Comparison of ENCODE assay signal across 15 cellular contexts in the genomic region with DNA sequence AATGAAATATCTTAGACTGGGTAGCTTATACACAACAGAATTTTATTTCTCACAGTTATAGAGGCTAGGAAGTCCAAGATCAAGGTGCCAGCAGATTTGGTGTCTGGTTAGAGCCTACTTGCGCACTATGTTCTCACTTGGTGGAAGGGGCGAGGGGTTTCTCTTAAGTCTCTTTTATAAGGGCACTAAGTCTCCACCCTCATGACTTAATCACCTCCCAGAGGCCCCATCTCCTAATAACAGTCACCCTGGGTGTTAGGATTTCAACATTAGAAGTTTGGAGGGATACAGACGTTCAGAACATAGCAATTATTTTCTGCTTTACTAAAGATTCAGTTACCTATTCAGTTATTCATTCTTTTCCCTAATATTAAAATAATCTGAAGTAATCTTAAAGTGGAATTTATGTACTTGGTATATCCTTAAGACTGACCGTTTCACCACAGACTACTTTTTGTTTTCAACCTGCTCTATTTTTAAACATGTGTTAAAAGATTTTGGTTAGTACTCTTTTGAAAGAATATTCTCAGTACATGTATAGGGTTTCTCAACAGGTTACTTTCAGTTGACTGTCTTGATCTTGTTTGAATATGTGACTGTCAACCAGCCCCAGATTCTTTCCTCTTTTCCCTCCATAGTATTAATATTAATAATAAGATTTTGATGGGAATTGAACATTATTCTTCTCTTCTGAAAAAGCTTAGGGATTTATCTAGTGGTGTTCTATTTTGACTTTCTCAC.
DNase-seq lines count a peak whose midpoint lies in the region; ATAC-seq, FAIRE-seq and TF ChIP-seq lines count a peak whose summit lies in the region.
"Had no signal": no experiment of that assay in that cellular context is flagged by ENCODE, and none has a peak within 500 bp of the region (broad histone marks: within the 10 kb centered on the region; RNA-seq: fewer than 3 reads in every experiment).

No MANE protein-coding gene starts in this region.

- H3K4me3 Mint-ChIP-seq in activated CD4-positive, alpha-beta memory T cell treated with anti-CD3 and anti-CD28 coated beads for 36 hours: no peak overlapping the region
- H3K4me3 Mint-ChIP-seq: stimulated activated naive CD8-positive, alpha-beta T cell treated with anti-CD3 and anti-CD28 coated beads, Interleukin-15, Interleukin-2, amounts not matched to agents 100 ng/mL and 50 ng/mL, for 24 hours had no signal

- no peaks in the 10 kb centered on the region for H3K4me1 Mint-ChIP-seq in activated CD4-positive, alpha-beta memory T cell treated with anti-CD3 and anti-CD28 coated beads for 36 hours (ENCODE audit: low read depth)

- H3K27me3 Mint-ChIP-seq in activated CD4-positive, alpha-beta memory T cell treated with anti-CD3 and anti-CD28 coated beads for 36 hours: no peaks in the 10 kb centered on the region
- H3K27me3 Mint-ChIP-seq: stimulated activated naive CD8-positive, alpha-beta T cell treated with anti-CD3 and anti-CD28 coated beads, Interleukin-15, Interleukin-2, amounts not matched to agents 100 ng/mL and 50 ng/mL, for 24 hours had no signal

- POLR2A ChIA-PET in activated CD4-positive, alpha-beta memory T cell treated with anti-CD3 and anti-CD28 coated beads for 36 hours (lab: Charles Lee): no interaction called here
- POLR2A ChIA-PET in HEK293T (lab: Yijun Ruan, JAX): no interaction called here

- CTCF ChIA-PET in activated CD4-positive, alpha-beta memory T cell treated with anti-CD3 and anti-CD28 coated beads for 36 hours (lab: Charles Lee): interaction anchor here (0.9 kb wide), 1 partner anchor 28 kb away, joined by 3 read pairs; no protein-coding TSS in a partner anchor
- CTCF ChIA-PET in HEK293T (lab: Yijun Ruan, JAX): no interaction called here

- H3K36me3 Mint-ChIP-seq in activated CD4-positive, alpha-beta memory T cell treated with anti-CD3 and anti-CD28 coated beads for 36 hours: peaks cover 20% of the 10 kb centered on the region

- ATAC-seq in GM18502 (IDR thresholded peaks at IDR 0.05; ENCODE audit: poor library complexity, unreplicated experiment): peak; percentile 78
- ATAC-seq in GM19463 (IDR thresholded peaks at IDR 0.05; ENCODE audit: unreplicated experiment): peak; percentile 54
- peak; percentile 56 for ATAC-seq in HG02840 (IDR thresholded peaks at IDR 0.05; ENCODE audit: low FRiP score, unreplicated experiment)
- peak; percentile 52 for ATAC-seq in HG03558 (IDR thresholded peaks at IDR 0.05; ENCODE audit: extremely low read depth, unreplicated experiment)

- DNase-seq in activated CD4-positive, alpha-beta memory T cell treated with anti-CD3 and anti-CD28 coated beads for 36 hours: no peak
- DNase-seq in urothelium cell line (ENCODE audit: low spot score) (no peak), HEK293T (ENCODE audit: extremely low spot score) (no peak), activated gamma-delta T cell (lab: John Stamatoyannopoulos, UW) (no peak)
- DNase-seq: activated effector memory CD4-positive, alpha-beta T cell treated with Interleukin-2 at 50 U/mL for 16 hours; DMS79 treated with DMSO at 0.1 percent for 48 hours; kidney; T-helper 2 cell had no signal

- no peak for FAIRE-seq in urothelium cell line (lab: Jason Lieb, UNC)
- FAIRE-seq: endometrium, kidney, RCC 7860 had no signal

- intact Hi-C loops in activated CD4-positive, alpha-beta memory T cell treated with anti-CD3 and anti-CD28 coated beads for 36 hours (cut with micrococcal nuclease): no loop called here

- H3K27ac Mint-ChIP-seq in activated CD4-positive, alpha-beta memory T cell treated with anti-CD3 and anti-CD28 coated beads for 36 hours: no peak overlapping the region
- H3K27ac Mint-ChIP-seq: stimulated activated naive CD8-positive, alpha-beta T cell treated with anti-CD3 and anti-CD28 coated beads, Interleukin-15, Interleukin-2, amounts not matched to agents 100 ng/mL and 50 ng/mL, for 24 hours had no signal

- peaks cover under 1% of the 10 kb centered on the region for H3K9me3 Mint-ChIP-seq in activated CD4-positive, alpha-beta memory T cell treated with anti-CD3 and anti-CD28 coated beads for 36 hours
- H3K9me3 Mint-ChIP-seq: stimulated activated naive CD8-positive, alpha-beta T cell treated with anti-CD3 and anti-CD28 coated beads, Interleukin-15, Interleukin-2, amounts not matched to agents 100 ng/mL and 50 ng/mL, for 24 hours had no signal

TF ChIP-seq in HEK293T, 16 proteins besides CTCF, POLR2A, EP300 and RAD21:
- TF ChIP-seq ELF4 (IDR thresholded peaks at IDR 0.05) (no peak), TARDBP (IDR thresholded peaks at IDR 0.05) (no peak), SP1 (IDR thresholded peaks at IDR 0.05) (no peak), SUZ12 (IDR thresholded peaks at IDR 0.05) (no peak), BHLHE40 (IDR thresholded peaks at IDR 0.05; ENCODE audit: borderline replicate concordance) (no peak), NFRKB (IDR thresholded peaks at IDR 0.05) (no peak), L3MBTL2 (conservative IDR thresholded peaks at IDR 0.05) (no peak)
- TF ChIP-seq, protein P1, sequence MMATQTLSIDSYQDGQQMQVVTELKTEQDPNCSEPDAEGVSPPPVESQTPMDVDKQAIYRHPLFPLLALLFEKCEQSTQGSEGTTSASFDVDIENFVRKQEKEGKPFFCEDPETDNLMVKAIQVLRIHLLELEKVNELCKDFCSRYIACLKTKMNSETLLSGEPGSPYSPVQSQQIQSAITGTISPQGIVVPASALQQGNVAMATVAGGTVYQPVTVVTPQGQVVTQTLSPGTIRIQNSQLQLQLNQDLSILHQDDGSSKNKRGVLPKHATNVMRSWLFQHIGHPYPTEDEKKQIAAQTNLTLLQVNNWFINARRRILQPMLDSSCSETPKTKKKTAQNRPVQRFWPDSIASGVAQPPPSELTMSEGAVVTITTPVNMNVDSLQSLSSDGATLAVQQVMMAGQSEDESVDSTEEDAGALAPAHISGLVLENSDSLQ (IDR thresholded peaks at IDR 0.05): no peak
TF ChIP-seq in HEK293T: peak in this region for 0.
